Comparison of ENCODE assay signal across 19 cellular contexts in genomic region chr11:68446046-68446725, GRCh38. TPM values are rescaled to one million over a fixed set of nuclear protein-coding genes. Genes with fewer than 3 reads are reported as not detected.
A peak's percentile ranks its signal among the peaks of the same experiment; 100 is the strongest.
DNase-seq lines count a peak whose midpoint lies in the region; ATAC-seq, FAIRE-seq and TF ChIP-seq lines count a peak whose summit lies in the region.
"Had no signal": no experiment of that assay in that cellular context is flagged by ENCODE, and none has a peak within 500 bp of the region (broad histone marks: within the 10 kb centered on the region; RNA-seq: fewer than 3 reads in every experiment).

No MANE protein-coding gene starts in this region.

- no peak for FAIRE-seq in A549 (lab: Jason Lieb, UNC)
- FAIRE-seq in kidney (lab: Jason Lieb, UNC), result no peak
- no peak for FAIRE-seq in frontal cortex (lab: Jason Lieb, UNC)

- H3K27ac ChIP-seq in A549 (no peak overlapping the region), kidney (ENCODE audit: low read depth in 2 of 2, low read length in 2 of 2) (no peak overlapping the region), dorsolateral prefrontal cortex (no peak overlapping the region)
- H3K27ac ChIP-seq: KMS-11 had no signal

- H3K4me3 Mint-ChIP-seq in Caco-2 (ENCODE audit: unreplicated experiment) (no peak overlapping the region), neural crest cell (no peak overlapping the region)
- H3K4me3 Mint-ChIP-seq: B cell; CD4-positive, alpha-beta T cell had no signal

- H3K36me3 Mint-ChIP-seq in Caco-2 (ENCODE audit: insufficient read depth, unreplicated experiment) (peaks cover 78% of the 10 kb centered on the region), neural crest cell (ENCODE audit: low read depth) (peaks cover 5% of the 10 kb centered on the region)

- no peak for TF ChIP-seq EP300 in A549 (IDR thresholded peaks at IDR 0.05)

- 82% methylated on average over 8 of the region's 18 CpGs for WGBS in A549 (ENCODE audit: missing lambda C conversion rate)

- no peak for TF ChIP-seq CTCF in A549 (IDR thresholded peaks at IDR 0.05)
- no peak for TF ChIP-seq CTCF in Caco-2 (IDR thresholded peaks at IDR 0.05; ENCODE audit: insufficient read depth in 1 of 2, low read depth in 1 of 2, low read length in 1 of 2, severe bottlenecking in 1 of 2, unreplicated experiment in 1 of 2)
- no peak for TF ChIP-seq CTCF in kidney (IDR thresholded peaks at IDR 0.05; ENCODE audit: borderline replicate concordance, extremely low read depth, insufficient read depth)
- no peak for TF ChIP-seq CTCF in neural crest cell (conservative IDR thresholded peaks at IDR 0.05)
- no peak for TF ChIP-seq CTCF in dorsolateral prefrontal cortex (IDR thresholded peaks at IDR 0.05 in 54 of 56, conservative IDR thresholded peaks at IDR 0.05 in 2 of 56; ENCODE audit: low read depth in 1 of 56, partially characterized antibody in 56 of 56)

- H3K36me3 ChIP-seq in Caco-2 (ENCODE audit: control insufficient read depth, insufficient read depth, low read length), result peaks cover 19% of the 10 kb centered on the region
- peaks cover 6 to 28% of the 10 kb centered on the region in 2 donors for H3K36me3 ChIP-seq in kidney (ENCODE audit: control insufficient read depth in 1 of 2, insufficient read depth in 2 of 2, low read length in 2 of 2)

- H3K27me3 ChIP-seq in Caco-2 (replicated peaks; ENCODE audit: control insufficient read depth, insufficient read depth, low read length) (no peaks in the 10 kb centered on the region), dorsolateral prefrontal cortex (no peaks in the 10 kb centered on the region)

- H3K9me3 Mint-ChIP-seq in Caco-2 (ENCODE audit: unreplicated experiment) (no peaks in the 10 kb centered on the region), neural crest cell (no peaks in the 10 kb centered on the region)
- H3K9me3 Mint-ChIP-seq: CD4-positive, alpha-beta T cell had no signal

- intact Hi-C loops in Caco-2 (cut with micrococcal nuclease; ENCODE audit: unreplicated experiment), result no loop called here
- intact Hi-C loops in kidney (cut with DNase I), result loop anchor here (10.0 kb wide), 1 partner anchor 181 kb away; no protein-coding TSS in a partner anchor
- intact Hi-C loops in dorsolateral prefrontal cortex (cut with DNase I), result loop anchor here (5.0 kb wide), 3 partner anchors 64 to 234 kb away; partner anchors contain the start of gene KMT5B (in 1 of the 2)

- peak overlapping the region; percentile 65 for H3K27ac Mint-ChIP-seq in Caco-2 (ENCODE audit: unreplicated experiment)
- H3K27ac Mint-ChIP-seq in neural crest cell (ENCODE audit: unreplicated experiment), result peak overlapping the region; percentile 19
- H3K27ac Mint-ChIP-seq: B cell; CD4-positive, alpha-beta T cell had no signal

- H3K4me1 Mint-ChIP-seq in Caco-2 (ENCODE audit: low read depth, unreplicated experiment), result no peaks in the 10 kb centered on the region
- H3K4me1 Mint-ChIP-seq in neural crest cell, result peaks cover 11% of the 10 kb centered on the region

- TF ChIP-seq RAD21 in A549 (conservative IDR thresholded peaks at IDR 0.05 in 1 of 2, IDR thresholded peaks at IDR 0.05 in 1 of 2), result no peak

- no peak overlapping the region for H3K4me3 ChIP-seq in A549
- no peak overlapping the region for H3K4me3 ChIP-seq in Caco-2 (ENCODE audit: low read depth, low read length)
- H3K4me3 ChIP-seq in kidney (ENCODE audit: low read length in 2 of 2), result no peak overlapping the region
- no peak overlapping the region for H3K4me3 ChIP-seq in dorsolateral prefrontal cortex

- H3K9me3 ChIP-seq in A549 (no peaks in the 10 kb centered on the region), Caco-2 (no peaks in the 10 kb centered on the region), kidney (ENCODE audit: control insufficient read depth in 1 of 2, low read length in 2 of 2) (no peaks in the 10 kb centered on the region)

- POLR2A ChIA-PET in A549 (lab: Yijun Ruan, JAX) (no interaction called here), Caco-2 (lab: Charles Lee) (no interaction called here)

- H3K4me1 ChIP-seq in A549, result 0 out of 3 replicates have a peak, but pooled peaks cover 5% of the 10 kb centered on the region
- no peaks in the 10 kb centered on the region for H3K4me1 ChIP-seq in Caco-2
- H3K4me1 ChIP-seq in kidney (ENCODE audit: control insufficient read depth in 1 of 2, insufficient read depth in 1 of 2, low read depth in 1 of 2, low read length in 2 of 2), result no peaks in the 10 kb centered on the region

- no peak for TF ChIP-seq POLR2A in A549 (IDR thresholded peaks at IDR 0.05; ENCODE audit: low read length)

- no TSS peak for BruUV-seq in Caco-2 (replicated peaks; lab: Mats Ljungman, UMichigan)

- no peak for DNase-seq in A549 (ENCODE audit: low read depth in 1 of 2, low spot score in 1 of 2)
- DNase-seq in Caco-2, result no peak
- DNase-seq in kidney, result peak; percentile 68
- DNase-seq in neural crest cell (ENCODE audit: low read depth, low spot score), result no peak
- no peak for DNase-seq in stimulated activated CD4-positive, alpha-beta T cell treated with anti-CD3 and anti-CD28 coated beads, Interleukin-4, amount 100 ng/mL, for 4 hours
- no peak for DNase-seq in dorsolateral prefrontal cortex
- no peak for DNase-seq in iPS-NIHi7 (ENCODE audit: extremely low spot score)
- DNase-seq in frontal cortex (ENCODE audit: low spot score in 2 of 2), result no peak
- DNase-seq: Calu3; CD4-positive, alpha-beta T cell; DMS79 treated with DMSO at 0.1 percent for 48 hours; NCI-H1048; NCI-H146; NCI-H2081 treated with DMSO at 0.1 percent for 48 hours; NCI-H510A; NCI-H82; PC-3 had no signal

- H3K27me3 Mint-ChIP-seq in Caco-2 (ENCODE audit: insufficient read depth, unreplicated experiment), result no peaks in the 10 kb centered on the region
- no peaks in the 10 kb centered on the region for H3K27me3 Mint-ChIP-seq in neural crest cell (ENCODE audit: low read depth)
- H3K27me3 Mint-ChIP-seq: B cell; CD4-positive, alpha-beta T cell had no signal

- ATAC-seq in A549, result peak; percentile 14 to 30; a peak in 4 of 6 replicates

- CTCF ChIA-PET in A549 (lab: Yijun Ruan, JAX), result interaction anchor here (0.6 to 3.3 kb wide), 18 partner anchors 7 to 403 kb away, joined by 3 to 35 read pairs (median 3); no protein-coding TSS in a partner anchor
- CTCF ChIA-PET in Caco-2 (lab: Charles Lee), result no interaction called here

- no peak overlapping the region for H3K4me2 ChIP-seq in A549
- H3K4me2 ChIP-seq: KMS-11 had no signal

- H3K9ac ChIP-seq in kidney (ENCODE audit: low read length in 2 of 2), result no peak overlapping the region
- H3K9ac ChIP-seq: KMS-11 had no signal

TF ChIP-seq in A549, 52 proteins besides CTCF, POLR2A, EP300 and RAD21:
- TF ChIP-seq FOSB (CRISPR knock-in tag; IDR thresholded peaks at IDR 0.05) (no peak), HOXA7 (CRISPR knock-in tag; IDR thresholded peaks at IDR 0.05) (no peak), NFE2L2 (conservative IDR thresholded peaks at IDR 0.05; ENCODE audit: low read length) (no peak), JUN (IDR thresholded peaks at IDR 0.05) (no peak), ESRRA (IDR thresholded peaks at IDR 0.05; ENCODE audit: borderline replicate concordance, low read length) (no peak), RARB (CRISPR knock-in tag; IDR thresholded peaks at IDR 0.05) (no peak), BCL3 (IDR thresholded peaks at IDR 0.05) (no peak), SREBF2 (IDR thresholded peaks at IDR 0.05) (no peak), CHD2 (IDR thresholded peaks at IDR 0.05; ENCODE audit: low read length, partially characterized antibody) (no peak), CEBPB (IDR thresholded peaks at IDR 0.05) (no peak), POLR2AphosphoS2 (conservative IDR thresholded peaks at IDR 0.05; ENCODE audit: low read length) (no peak), ATOH8 (CRISPR knock-in tag; IDR thresholded peaks at IDR 0.05; ENCODE audit: low read depth) (no peak), HEYL (CRISPR knock-in tag; IDR thresholded peaks at IDR 0.05) (no peak)

RNA-seq across cellular contexts. Expression of gene PPP6R3, which starts 14.4 kb away (rescaled TPM):
- polyA plus RNA-seq in A549 (2011; rRNA removed) (114 and 123 TPM in 2 replicates), A549 (2017; fragmentation: RNase III; extraction: RNeasy Plus Mini Kit Qiagen cat#74134 plus additional on column Dnase treatment) (69.7 to 73.9 TPM (median 73.3 TPM) in 3 replicates), kidney (ENCODE audit: insufficient read depth, low read depth, low replicate concordance) (30.3 TPM)
- 36.4 and 40.3 TPM in 2 replicates for polyA plus RNA-seq in A549 (2012; cell fraction: cytosol; rRNA removed)
- polyA plus RNA-seq in A549 (2012; cell fraction: nucleus; rRNA removed), result 80.8 and 90.9 TPM in 2 replicates
- polyA minus RNA-seq in A549 (2011; rRNA and poly(A)+ RNA removed), result 106 and 143 TPM in 2 replicates
- total RNA-seq in Caco-2 (2022) (271 and 276 TPM in 2 replicates), kidney (108 TPM), neural crest cell (108 and 111 TPM in 2 replicates), dorsolateral prefrontal cortex (100 to 1,000 TPM in 53 of 120 experiments, 10 to 100 TPM in 67; 76.3 to 131 (median 99.1) TPM), frontal cortex (140 TPM)
